13 cellular contexts compared by ENCODE assay signal in the genomic region with DNA sequence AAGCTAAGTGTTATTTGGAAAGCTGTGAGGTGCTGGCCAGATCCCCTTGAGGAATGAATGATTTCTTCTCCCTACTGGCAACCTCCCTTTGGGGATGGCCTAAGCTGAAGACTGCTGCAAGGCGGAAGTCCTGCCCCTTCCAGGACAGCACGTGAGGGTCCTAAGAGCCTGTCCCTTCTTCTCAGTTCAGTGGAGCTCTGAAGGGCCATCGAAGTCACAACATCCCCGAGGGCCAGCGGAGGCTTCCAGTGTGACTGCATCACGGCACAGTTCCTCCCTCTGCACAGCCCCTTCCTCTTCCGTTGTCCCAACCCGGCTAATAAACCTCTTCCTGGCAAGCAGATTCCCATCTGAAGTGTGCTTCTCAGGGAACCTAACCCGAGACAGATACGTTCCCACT. TPM values are rescaled to one million over a fixed set of nuclear protein-coding genes. Genes with fewer than 3 reads are reported as not detected.
DNase-seq lines count a peak whose midpoint lies in the region; ATAC-seq lines count a peak whose summit lies in the region.
"Had no signal": no experiment of that assay in that cellular context is flagged by ENCODE, and none has a peak within 500 bp of the region (broad histone marks: within the 10 kb centered on the region; RNA-seq: fewer than 3 reads in every experiment).

No MANE protein-coding gene starts in this region.

- no peak overlapping the region for H3K4me3 Mint-ChIP-seq in activated CD8-positive, alpha-beta memory T cell treated with anti-CD3 and anti-CD28 coated beads, Interleukin-2, amount 10 ng/mL, durations not matched to agents 7 days and 5 days
- H3K4me3 Mint-ChIP-seq in memory B cell, result no peak overlapping the region
- no peak overlapping the region for H3K4me3 Mint-ChIP-seq in stimulated activated effector memory CD8-positive, alpha-beta T cell treated with anti-CD3 and anti-CD28 coated beads, Interleukin-12 subunit alpha, Interleukin-12 subunit beta, amount 100 ng/mL, for 72 hours
- H3K4me3 Mint-ChIP-seq: CD8-positive, alpha-beta memory T cell had no signal

- ATAC-seq in activated CD8-positive, alpha-beta memory T cell treated with anti-CD3 and anti-CD28 coated beads, Interleukin-2, amount 10 ng/mL, durations not matched to agents 7 days and 5 days, result no peak
- no peak for ATAC-seq in memory B cell (ENCODE audit: low read depth)
- peak; percentile 19 for ATAC-seq in stimulated activated effector memory CD8-positive, alpha-beta T cell treated with anti-CD3 and anti-CD28 coated beads, Interleukin-12 subunit alpha, Interleukin-12 subunit beta, amount 100 ng/mL, for 72 hours
- no peak for ATAC-seq in GM21737 (IDR thresholded peaks at IDR 0.05; ENCODE audit: unreplicated experiment)
- ATAC-seq in esophagus mucosa, result no peak

- CTCF ChIA-PET in activated CD8-positive, alpha-beta memory T cell treated with anti-CD3 and anti-CD28 coated beads, Interleukin-2, amount 10 ng/mL, durations not matched to agents 7 days and 5 days (lab: Charles Lee), result no interaction called here

- peaks cover 5% of the 10 kb centered on the region for H3K36me3 Mint-ChIP-seq in activated CD8-positive, alpha-beta memory T cell treated with anti-CD3 and anti-CD28 coated beads, Interleukin-2, amount 10 ng/mL, durations not matched to agents 7 days and 5 days
- H3K36me3 Mint-ChIP-seq in memory B cell, result peaks cover 24% of the 10 kb centered on the region
- peaks cover 31% of the 10 kb centered on the region for H3K36me3 Mint-ChIP-seq in stimulated activated effector memory CD8-positive, alpha-beta T cell treated with anti-CD3 and anti-CD28 coated beads, Interleukin-12 subunit alpha, Interleukin-12 subunit beta, amount 100 ng/mL, for 72 hours

- no peaks in the 10 kb centered on the region for H3K27me3 Mint-ChIP-seq in activated CD8-positive, alpha-beta memory T cell treated with anti-CD3 and anti-CD28 coated beads, Interleukin-2, amount 10 ng/mL, durations not matched to agents 7 days and 5 days
- no peaks in the 10 kb centered on the region for H3K27me3 Mint-ChIP-seq in memory B cell
- H3K27me3 Mint-ChIP-seq: CD8-positive, alpha-beta memory T cell had no signal

- H3K4me1 Mint-ChIP-seq in activated CD8-positive, alpha-beta memory T cell treated with anti-CD3 and anti-CD28 coated beads, Interleukin-2, amount 10 ng/mL, durations not matched to agents 7 days and 5 days, result peaks cover 9% of the 10 kb centered on the region
- no peaks in the 10 kb centered on the region for H3K4me1 Mint-ChIP-seq in memory B cell
- no peaks in the 10 kb centered on the region for H3K4me1 Mint-ChIP-seq in stimulated activated effector memory CD8-positive, alpha-beta T cell treated with anti-CD3 and anti-CD28 coated beads, Interleukin-12 subunit alpha, Interleukin-12 subunit beta, amount 100 ng/mL, for 72 hours
- H3K4me1 Mint-ChIP-seq: CD8-positive, alpha-beta memory T cell had no signal

- peak overlapping the region; percentile 2 for H3K27ac Mint-ChIP-seq in activated CD8-positive, alpha-beta memory T cell treated with anti-CD3 and anti-CD28 coated beads, Interleukin-2, amount 10 ng/mL, durations not matched to agents 7 days and 5 days
- peak overlapping the region; percentile 31 for H3K27ac Mint-ChIP-seq in memory B cell
- H3K27ac Mint-ChIP-seq in stimulated activated effector memory CD8-positive, alpha-beta T cell treated with anti-CD3 and anti-CD28 coated beads, Interleukin-12 subunit alpha, Interleukin-12 subunit beta, amount 100 ng/mL, for 72 hours, result no peak overlapping the region

- H3K9me3 Mint-ChIP-seq in activated CD8-positive, alpha-beta memory T cell treated with anti-CD3 and anti-CD28 coated beads, Interleukin-2, amount 10 ng/mL, durations not matched to agents 7 days and 5 days (ENCODE audit: low read depth), result no peaks in the 10 kb centered on the region
- no peaks in the 10 kb centered on the region for H3K9me3 Mint-ChIP-seq in memory B cell
- H3K9me3 Mint-ChIP-seq in stimulated activated effector memory CD8-positive, alpha-beta T cell treated with anti-CD3 and anti-CD28 coated beads, Interleukin-12 subunit alpha, Interleukin-12 subunit beta, amount 100 ng/mL, for 72 hours, result no peaks in the 10 kb centered on the region
- H3K9me3 Mint-ChIP-seq: CD8-positive, alpha-beta memory T cell had no signal

- no peak for DNase-seq in activated CD8-positive, alpha-beta memory T cell treated with anti-CD3 and anti-CD28 coated beads, Interleukin-2, amount 10 ng/mL, durations not matched to agents 7 days and 5 days
- DNase-seq in activated CD8-positive, alpha-beta memory T cell treated with anti-CD3 and anti-CD28 coated beads, Interleukin-2, amount 50 U/mL, for 48 hours, result no peak
- no peak for DNase-seq in memory B cell (ENCODE audit: low spot score in 2 of 2)
- DNase-seq in stimulated activated effector memory CD8-positive, alpha-beta T cell treated with anti-CD3 and anti-CD28 coated beads, Interleukin-12 subunit alpha, Interleukin-12 subunit beta, amount 100 ng/mL, for 72 hours (ENCODE audit: low spot score in 2 of 2), result no peak
- no peak for DNase-seq in stimulated activated CD4-positive, alpha-beta T cell treated with anti-CD3 and anti-CD28 coated beads, Interleukin-4, amount 100 ng/mL, for 4 hours
- DNase-seq: AML-193; Caco-2; CD8-positive, alpha-beta memory T cell; DND-41; GDM1; GOT3 had no signal

RNA-seq across cellular contexts. Expression of a gene that starts 43.7 kb away (rescaled TPM):
- total RNA-seq in activated CD8-positive, alpha-beta memory T cell treated with anti-CD3 and anti-CD28 coated beads, Interleukin-2, amount 10 ng/mL, durations not matched to agents 7 days and 5 days, result 1 to 10 TPM; 2.0 to 2.9 TPM
- 1.8 TPM for total RNA-seq in esophagus mucosa
